In genomic region chr9:91164724-91165520, GRCh38 we compare ENCODE assay signal across 8 cellular contexts.
DNase-seq lines count a peak whose midpoint lies in the region; ATAC-seq and TF ChIP-seq lines count a peak whose summit lies in the region.

No MANE protein-coding gene starts in this region.

- H3K9me3 Mint-ChIP-seq in T-helper 2 cell treated with Interferon-gamma antibody and Interleukin-4, amounts not matched to agents 5 μg/mL and 100 μg/mL, for 36 hours, result no peaks in the 10 kb centered on the region

- peak; percentile 46 for ATAC-seq in HG03064 (IDR thresholded peaks at IDR 0.05; ENCODE audit: low read depth, unreplicated experiment)
- peak; percentile 87 for ATAC-seq in left colon
- no peak for ATAC-seq in GM21381 (IDR thresholded peaks at IDR 0.05; ENCODE audit: unreplicated experiment)

- H3K27ac Mint-ChIP-seq in T-helper 2 cell treated with Interferon-gamma antibody and Interleukin-4, amounts not matched to agents 5 μg/mL and 100 μg/mL, for 36 hours, result peak overlapping the region; percentile 94

- peaks cover 58% of the 10 kb centered on the region for H3K4me1 Mint-ChIP-seq in T-helper 2 cell treated with Interferon-gamma antibody and Interleukin-4, amounts not matched to agents 5 μg/mL and 100 μg/mL, for 36 hours (ENCODE audit: low read depth)

- no peak for TF ChIP-seq CTCF in astrocyte of the cerebellum (IDR thresholded peaks at IDR 0.05; ENCODE audit: low read depth, low read length, missing control alignments)
- no peak for TF ChIP-seq CTCF in thyroid gland (IDR thresholded peaks at IDR 0.05)

- H3K4me3 ChIP-seq in astrocyte of the cerebellum (ENCODE audit: low read depth, low read length) (no peak overlapping the region), thyroid gland (replicated peaks in 1 of 3) (no peak overlapping the region)

- TF ChIP-seq POLR2A in thyroid gland (IDR thresholded peaks at IDR 0.05), result no peak

- H3K4me1 ChIP-seq in thyroid gland, result peaks cover 6 to 10% of the 10 kb centered on the region in 2 donors

- peaks cover 18% of the 10 kb centered on the region for H3K36me3 Mint-ChIP-seq in T-helper 2 cell treated with Interferon-gamma antibody and Interleukin-4, amounts not matched to agents 5 μg/mL and 100 μg/mL, for 36 hours (ENCODE audit: low read depth)

- no peaks in the 10 kb centered on the region for H3K36me3 ChIP-seq in thyroid gland

- DNase-seq in A172 (ENCODE audit: low spot score) (peak; percentile 99), astrocyte of the cerebellum (ENCODE audit: low read depth) (peak; percentile 92), left colon (peak; percentile 89 to 94), thyroid gland (no peak)
- DNase-seq in T-helper 2 cell treated with Interferon-gamma antibody and Interleukin-4, amounts not matched to agents 5 μg/mL and 100 μg/mL, for 36 hours (ENCODE audit: low spot score), result peak; percentile 90
- peak; percentile 53 for DNase-seq in stimulated activated CD8-positive, alpha-beta memory T cell treated with anti-CD3 and anti-CD28 coated beads, Interleukin-12 subunit alpha, Interleukin-12 subunit beta, amount 100 ng/mL, for 4 hours (ENCODE audit: low read depth)

- WGBS in thyroid gland, 2 donors, result 81 to 90% methylated on average over 19 to 21 of the region's 21 CpGs

- intact Hi-C loops in left colon (cut with DNase I, micrococcal nuclease) (no loop called here), thyroid gland (cut with DNase I) (no loop called here)

- H3K4me3 Mint-ChIP-seq in T-helper 2 cell treated with Interferon-gamma antibody and Interleukin-4, amounts not matched to agents 5 μg/mL and 100 μg/mL, for 36 hours, result peak overlapping the region; percentile 85

- no peaks in the 10 kb centered on the region for H3K9me3 ChIP-seq in thyroid gland

- no peak overlapping the region for H3K27ac ChIP-seq in thyroid gland

- no peaks in the 10 kb centered on the region for H3K27me3 Mint-ChIP-seq in T-helper 2 cell treated with Interferon-gamma antibody and Interleukin-4, amounts not matched to agents 5 μg/mL and 100 μg/mL, for 36 hours (ENCODE audit: low read depth)

- in situ Hi-C loops in astrocyte of the cerebellum (cut with HindIII; ENCODE audit: low sequenced_read_pairs), result no loop called here

- H3K27me3 ChIP-seq in thyroid gland, result no peaks in the 10 kb centered on the region

Comparison
In these comparisons a context has a peak if more than half of its experiments do, and no peak if none do; other contexts are left out.
1. DNase-seq: peak in A172 (single experiment), T-helper 2 cell treated with Interferon-gamma antibody and Interleukin-4, amounts not matched to agents 5 μg/mL and 100 μg/mL, for 36 hours (single experiment), astrocyte of the cerebellum (single experiment), left colon (2 of 2) and stimulated activated CD8-positive, alpha-beta memory T cell treated with anti-CD3 and anti-CD28 coated beads, Interleukin-12 subunit alpha, Interleukin-12 subunit beta, amount 100 ng/mL, for 4 hours (single experiment); none in thyroid gland (0 of 2).